Comparison of ENCODE assay signal across 8 cellular contexts in the genomic region with DNA sequence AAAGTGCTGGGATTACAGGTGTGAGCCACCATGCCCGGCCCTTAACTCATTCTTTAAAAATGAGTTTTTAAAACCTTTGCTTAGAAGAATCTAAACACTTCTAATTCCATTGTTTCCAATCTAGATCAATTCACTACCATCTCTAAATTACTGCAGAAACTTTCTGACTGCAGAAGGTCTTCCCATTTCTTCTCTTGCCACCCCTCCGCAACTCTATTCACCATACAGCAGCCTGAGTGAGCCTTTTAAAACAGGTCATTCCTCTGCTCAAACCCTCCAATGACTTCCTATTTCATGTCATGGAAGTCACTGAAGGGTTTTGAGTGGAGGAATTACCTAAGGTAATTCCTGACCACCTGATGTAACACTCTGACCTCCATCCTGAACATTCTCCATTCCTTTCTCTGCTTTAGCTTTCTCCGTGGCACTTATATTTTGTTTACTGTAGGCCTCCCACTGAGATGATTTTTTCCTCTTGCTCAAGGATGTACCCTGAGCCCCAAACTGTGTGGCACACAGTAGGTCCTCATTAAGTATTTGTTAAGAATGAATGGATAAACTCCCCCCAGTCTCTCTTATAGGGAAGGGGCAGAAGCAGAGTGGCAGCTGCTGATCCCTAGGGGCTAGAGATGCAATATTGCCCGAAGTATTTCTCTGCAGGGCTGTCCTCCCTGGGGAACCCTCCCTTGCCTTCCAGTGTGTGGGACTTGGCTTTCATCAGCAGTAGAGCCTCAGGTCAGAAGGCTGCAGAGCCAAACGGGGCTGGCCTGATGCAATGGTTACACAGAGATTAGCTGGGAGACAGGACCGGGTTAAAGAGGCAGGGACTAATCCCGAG. TPM values are rescaled to one million over a fixed set of nuclear protein-coding genes. Genes with fewer than 3 reads are reported as not detected.
DNase-seq lines count a peak whose midpoint lies in the region; ATAC-seq and TF ChIP-seq lines count a peak whose summit lies in the region.

No MANE protein-coding gene starts in this region.

- TF ChIP-seq EP300 in ovary (IDR thresholded peaks at IDR 0.05): no peak

- H3K36me3 ChIP-seq in ovary: no peaks in the 10 kb centered on the region

- peak overlapping the region; percentile 93 to 97 for H3K27ac ChIP-seq in ovary

- peaks cover 15% of the 10 kb centered on the region for H3K4me1 ChIP-seq in ovary (ENCODE audit: insufficient read depth)

- intact Hi-C loops in ovary (cut with DNase I): no loop called here

- H3K27me3 ChIP-seq in ovary: no peaks in the 10 kb centered on the region

- H3K4me3 ChIP-seq in WI38 (ENCODE audit: low read depth, low read length) (peak overlapping the region; percentile 99), fibroblast of pulmonary artery (replicated peaks; ENCODE audit: low read depth, low read length) (peak overlapping the region; percentile 87), ovary (peak overlapping the region; percentile 85)

- peak; percentile 33 for DNase-seq in stimulated activated CD4-positive, alpha-beta T cell treated with anti-CD3 and anti-CD28 coated beads, Interleukin-15, amount 100 ng/mL, for 24 hours
- no peak for DNase-seq in stimulated activated CD4-positive, alpha-beta T cell treated with anti-CD3 and anti-CD28 coated beads, Interleukin-4, amount 100 ng/mL, for 4 hours
- DNase-seq in fibroblast of pulmonary artery (ENCODE audit: low read depth): peak; percentile 68
- peak in 2 of 5 donors; percentile 58 to 59 for DNase-seq in ovary
- no peak for DNase-seq in NK-92 treated with Interleukin-12 subunit alpha and Interleukin-12 subunit beta, amount 100 ng/mL, for 24 hours (lab: John Stamatoyannopoulos, UW)
- no peak for DNase-seq in SHP77 (lab: John Stamatoyannopoulos, UW)

- TF ChIP-seq CTCF in WI38 (IDR thresholded peaks at IDR 0.05; ENCODE audit: low read depth, low read length): no peak
- no peak for TF ChIP-seq CTCF in fibroblast of pulmonary artery (IDR thresholded peaks at IDR 0.05; ENCODE audit: low read length, missing control alignments)
- no peak for TF ChIP-seq CTCF in ovary (IDR thresholded peaks at IDR 0.05)

- no peak for ATAC-seq in GM21786 (IDR thresholded peaks at IDR 0.05; ENCODE audit: unreplicated experiment)

- no peak for TF ChIP-seq POLR2A in ovary (IDR thresholded peaks at IDR 0.05)

- WGBS in ovary, 3 donors: 25 to 29% (median 27%) methylated on average over 7 of the region's 7 CpGs

- H3K9me3 ChIP-seq in ovary: no peaks in the 10 kb centered on the region

RNA-seq across cellular contexts. Expression of a gene that starts 1.2 kb away (rescaled TPM):
- total RNA-seq in ovary: 10 to 100 TPM; 22.1 to 84.9 (median 29.2) TPM
- 10 to 100 TPM; 34.9 to 62.1 TPM for polyA plus RNA-seq in ovary

RNA-seq across cellular contexts. Expression of a gene that starts 3.5 kb away (rescaled TPM):
- total RNA-seq in ovary: 100 to 1,000 TPM in 2 of 7 donors, 10 to 100 TPM in 5; 25.2 to 122 (median 79.7) TPM
- polyA plus RNA-seq in ovary: 10 to 100 TPM; 18.1 to 35.0 TPM

RNA-seq across cellular contexts. Expression of a gene that starts 27.9 kb away (rescaled TPM):
- total RNA-seq in ovary: 100 to 1,000 TPM in 1 of 7 donors, 10 to 100 TPM in 6; 70.7 to 100 (median 97.4) TPM
- 100 to 1,000 TPM; 128 to 226 TPM for polyA plus RNA-seq in ovary

RNA-seq across cellular contexts. Expression of a gene that starts 30.7 kb away (rescaled TPM):
- under 1 TPM in 6 of 7 donors, not detected in 1; 0.08 to 0.48 (median 0.30) TPM for total RNA-seq in ovary
- polyA plus RNA-seq in ovary: under 1 TPM; 0.15 to 0.48 TPM

RNA-seq across cellular contexts. Expression of a gene that starts 31.3 kb away (rescaled TPM):
- total RNA-seq in ovary: 100 to 1,000 TPM in 2 of 7 donors, 10 to 100 TPM in 5; 21.1 to 479 (median 66.4) TPM
- polyA plus RNA-seq in ovary: 10 to 100 TPM; 30.8 to 87.4 TPM

Comparison
In these comparisons a context has a peak if more than half of its experiments do, and no peak if none do; other contexts are left out.
1. DNase-seq: peak in stimulated activated CD4-positive, alpha-beta T cell treated with anti-CD3 and anti-CD28 coated beads, Interleukin-15, amount 100 ng/mL, for 24 hours (single experiment) and fibroblast of pulmonary artery (single experiment); none in stimulated activated CD4-positive, alpha-beta T cell treated with anti-CD3 and anti-CD28 coated beads, Interleukin-4, amount 100 ng/mL, for 4 hours (0 of 2), NK-92 treated with Interleukin-12 subunit alpha and Interleukin-12 subunit beta, amount 100 ng/mL, for 24 hours (single experiment) and SHP77 (0 of 2).
2. Peak in every context shown above with its lines, with median percentiles within 50 percentile points of each other: H3K4me3 ChIP-seq.